ENCODE assay signal across 18 cellular contexts in genomic region chr15:76328106-76328696, GRCh38. TPM values are rescaled to one million over a fixed set of nuclear protein-coding genes. Genes with fewer than 3 reads are reported as not detected.
"Had no signal": no experiment of that assay in that cellular context is flagged by ENCODE, and none has a peak within 500 bp of the region (broad histone marks: within the 10 kb centered on the region; RNA-seq: fewer than 3 reads in every experiment).

No MANE protein-coding gene starts in this region.

- H3K9me3 ChIP-seq: colonic mucosa, esophagus squamous epithelium, psoas muscle, right lobe of liver, stomach, thoracic aorta, transverse colon had no signal

- H3K4me3 ChIP-seq: colonic mucosa, esophagus squamous epithelium, hepatocyte, psoas muscle, right lobe of liver, stomach, thoracic aorta, transverse colon had no signal

- FAIRE-seq: kidney had no signal

- H3K27me3 ChIP-seq: colonic mucosa, right lobe of liver had no signal

- H3K4me1 Mint-ChIP-seq: naive B cell, nephron had no signal

- H3K27ac Mint-ChIP-seq: nephron had no signal

- H3K4me3 Mint-ChIP-seq: nephron had no signal

- DNase-seq: colonic mucosa; dermis blood vessel endothelial cell; esophagus squamous epithelium; kidney; left colon; naive B cell; occipital lobe; psoas muscle; retina; right lobe of liver; stimulated activated CD4-positive, alpha-beta T cell treated with anti-CD3 and anti-CD28 coated beads, Interleukin-1b, Interleukin-23, amount 100 ng/mL, for 48 hours; stimulated activated naive CD4-positive, alpha-beta T cell; stomach; substantia nigra; transverse colon had no signal

- H3K36me3 ChIP-seq: colonic mucosa, esophagus squamous epithelium, right lobe of liver, stomach, thoracic aorta, transverse colon had no signal

- H3K27ac ChIP-seq: colonic mucosa, esophagus squamous epithelium, hepatocyte, psoas muscle, right lobe of liver, stomach, thoracic aorta, transverse colon had no signal

- H3K9me3 Mint-ChIP-seq: naive B cell, nephron had no signal

- H3K4me1 ChIP-seq: colonic mucosa, esophagus squamous epithelium, psoas muscle, right lobe of liver, transverse colon had no signal

RNA-seq across cellular contexts. Expression of gene ISL2, which starts 8.4 kb away (rescaled TPM):
- total RNA-seq: occipital lobe, psoas muscle, right lobe of liver, thoracic aorta had no signal
